In the genomic region with DNA sequence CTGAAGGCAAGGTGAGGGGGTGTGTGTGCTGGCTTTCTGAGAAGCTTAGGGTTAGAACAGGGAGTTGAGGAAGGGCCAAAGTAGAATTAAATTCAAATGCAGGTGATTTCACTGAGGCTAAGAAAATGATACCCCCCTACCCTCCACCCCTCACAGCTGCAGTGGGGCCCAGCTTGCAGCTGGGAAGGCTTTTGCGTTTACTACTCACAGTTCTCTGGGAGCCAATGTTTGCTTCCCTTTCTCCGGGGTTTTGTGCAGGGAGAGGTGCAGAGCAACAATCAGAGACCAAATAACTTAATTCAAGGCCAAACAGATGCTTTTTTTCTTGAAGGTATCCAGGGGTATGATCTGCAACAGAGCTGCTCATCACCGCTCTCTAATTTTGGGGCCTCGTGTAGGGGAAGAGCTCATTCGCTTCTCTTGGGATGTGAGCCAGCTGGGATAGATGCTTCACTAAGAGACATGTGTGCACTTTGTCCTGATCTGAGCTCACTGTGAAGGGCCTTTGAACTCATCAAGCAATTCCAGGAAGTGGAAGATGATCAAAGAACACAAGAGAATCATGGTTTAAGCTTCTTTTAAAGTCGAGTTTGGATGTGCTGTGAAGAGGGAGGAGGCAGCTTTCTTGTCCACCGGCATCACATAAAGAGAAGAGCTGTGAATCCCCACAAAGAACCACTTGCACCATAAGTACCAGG, we compare ENCODE assay signal across 18 cellular contexts.
A peak's percentile ranks its signal among the peaks of the same experiment; 100 is the strongest.
DNase-seq lines count a peak whose midpoint lies in the region; ATAC-seq lines count a peak whose summit lies in the region.
"Had no signal": no experiment of that assay in that cellular context is flagged by ENCODE, and none has a peak within 500 bp of the region (broad histone marks: within the 10 kb centered on the region; RNA-seq: fewer than 3 reads in every experiment).

No MANE protein-coding gene starts in this region.

- no peak overlapping the region for H3K4me3 ChIP-seq in Jurkat, Clone E6-1 (ENCODE audit: low read length)
- H3K4me3 ChIP-seq: upper lobe of left lung had no signal

- H3K27ac Mint-ChIP-seq in T-helper 2 cell treated with Interferon-gamma antibody and Interleukin-4, amounts not matched to agents 5 μg/mL and 100 μg/mL, for 36 hours: peak overlapping the region; percentile 34
- H3K27ac Mint-ChIP-seq in activated naive CD8-positive, alpha-beta T cell treated with anti-CD3 and anti-CD28 coated beads for 36 hours: peak overlapping the region; percentile 65
- H3K27ac Mint-ChIP-seq: effector memory CD8-positive, alpha-beta T cell; stimulated activated effector memory CD8-positive, alpha-beta T cell treated with anti-CD3 and anti-CD28 coated beads, Interleukin-12 subunit alpha, Interleukin-12 subunit beta, amount 100 ng/mL, for 72 hours had no signal

- H3K4me3 Mint-ChIP-seq in T-helper 2 cell treated with Interferon-gamma antibody and Interleukin-4, amounts not matched to agents 5 μg/mL and 100 μg/mL, for 36 hours: peak overlapping the region; percentile 7
- no peak overlapping the region for H3K4me3 Mint-ChIP-seq in activated naive CD8-positive, alpha-beta T cell treated with anti-CD3 and anti-CD28 coated beads for 36 hours
- H3K4me3 Mint-ChIP-seq: effector memory CD8-positive, alpha-beta T cell; stimulated activated effector memory CD8-positive, alpha-beta T cell treated with anti-CD3 and anti-CD28 coated beads, Interleukin-12 subunit alpha, Interleukin-12 subunit beta, amount 100 ng/mL, for 72 hours had no signal

- no peak for DNase-seq in T-helper 2 cell treated with Interferon-gamma antibody and Interleukin-4, amounts not matched to agents 5 μg/mL and 100 μg/mL, for 36 hours (ENCODE audit: low spot score)
- DNase-seq in T-helper 2 cell (no peak), sciatic nerve (ENCODE audit: low spot score) (no peak), NCI-H774 (lab: John Stamatoyannopoulos, UW) (no peak)
- peak; percentile 23 for DNase-seq in Jurkat, Clone E6-1 (ENCODE audit: low read depth, low spot score)
- no peak for DNase-seq in activated naive CD8-positive, alpha-beta T cell treated with anti-CD3 and anti-CD28 coated beads for 36 hours
- no peak for DNase-seq in activated CD8-positive, alpha-beta memory T cell treated with anti-CD3 and anti-CD28 coated beads for 24 hours
- DNase-seq: aorta; CD8-positive, alpha-beta memory T cell; cerebellar nuclear complex; effector memory CD8-positive, alpha-beta T cell; EL; islet precursor cell; mesenchymal stem cell; NCI-H2081 treated with DMSO at 0.1 percent for 48 hours; upper lobe of left lung had no signal

- H3K36me3 Mint-ChIP-seq in T-helper 2 cell treated with Interferon-gamma antibody and Interleukin-4, amounts not matched to agents 5 μg/mL and 100 μg/mL, for 36 hours (ENCODE audit: low read depth): no peaks in the 10 kb centered on the region
- no peaks in the 10 kb centered on the region for H3K36me3 Mint-ChIP-seq in activated naive CD8-positive, alpha-beta T cell treated with anti-CD3 and anti-CD28 coated beads for 36 hours
- H3K36me3 Mint-ChIP-seq: CD8-positive, alpha-beta memory T cell; stimulated activated effector memory CD8-positive, alpha-beta T cell treated with anti-CD3 and anti-CD28 coated beads, Interleukin-12 subunit alpha, Interleukin-12 subunit beta, amount 100 ng/mL, for 72 hours had no signal

- ATAC-seq in sciatic nerve (peak; percentile 36), GM21619 (IDR thresholded peaks at IDR 0.05; ENCODE audit: unreplicated experiment) (no peak)
- ATAC-seq: effector memory CD8-positive, alpha-beta T cell; stimulated activated effector memory CD8-positive, alpha-beta T cell treated with anti-CD3 and anti-CD28 coated beads, Interleukin-12 subunit alpha, Interleukin-12 subunit beta, amount 100 ng/mL, for 72 hours had no signal

- intact Hi-C loops in sciatic nerve (cut with DNase I): no loop called here

- no peaks in the 10 kb centered on the region for H3K27me3 Mint-ChIP-seq in T-helper 2 cell treated with Interferon-gamma antibody and Interleukin-4, amounts not matched to agents 5 μg/mL and 100 μg/mL, for 36 hours (ENCODE audit: low read depth)
- no peaks in the 10 kb centered on the region for H3K27me3 Mint-ChIP-seq in activated naive CD8-positive, alpha-beta T cell treated with anti-CD3 and anti-CD28 coated beads for 36 hours

- H3K9me3 Mint-ChIP-seq in T-helper 2 cell treated with Interferon-gamma antibody and Interleukin-4, amounts not matched to agents 5 μg/mL and 100 μg/mL, for 36 hours: no peaks in the 10 kb centered on the region
- H3K9me3 Mint-ChIP-seq in activated naive CD8-positive, alpha-beta T cell treated with anti-CD3 and anti-CD28 coated beads for 36 hours: no peaks in the 10 kb centered on the region
- H3K9me3 Mint-ChIP-seq: CD8-positive, alpha-beta memory T cell; effector memory CD8-positive, alpha-beta T cell; stimulated activated effector memory CD8-positive, alpha-beta T cell treated with anti-CD3 and anti-CD28 coated beads, Interleukin-12 subunit alpha, Interleukin-12 subunit beta, amount 100 ng/mL, for 72 hours had no signal

- H3K4me1 Mint-ChIP-seq in T-helper 2 cell treated with Interferon-gamma antibody and Interleukin-4, amounts not matched to agents 5 μg/mL and 100 μg/mL, for 36 hours (ENCODE audit: low read depth): peaks cover 34% of the 10 kb centered on the region
- H3K4me1 Mint-ChIP-seq in activated naive CD8-positive, alpha-beta T cell treated with anti-CD3 and anti-CD28 coated beads for 36 hours: peaks cover 38% of the 10 kb centered on the region
